7 cellular contexts compared by ENCODE assay signal in genomic region chr1:246959944-246960693, GRCh38. TPM values are rescaled to one million over a fixed set of nuclear protein-coding genes. Genes with fewer than 3 reads are reported as not detected.
DNase-seq lines count a peak whose midpoint lies in the region; ATAC-seq and TF ChIP-seq lines count a peak whose summit lies in the region.

No MANE protein-coding gene starts in this region.

- no TSS peak for BruUV-seq in MCF 10A (replicated peaks; lab: Mats Ljungman, UMichigan)

- H2BK120ac ChIP-seq in neuronal stem cell (ENCODE audit: low read depth, low read length): no peak overlapping the region

- no peak overlapping the region for H3K14ac ChIP-seq in neuronal stem cell (ENCODE audit: low read length)

- peaks cover 0 to 10% of the 10 kb centered on the region in 2 donors for H3K4me1 ChIP-seq in neuronal stem cell (ENCODE audit: control insufficient read depth in 2 of 2, insufficient read depth in 1 of 2, low read depth in 1 of 2, low read length in 2 of 2)

- no peak overlapping the region for H2BK5ac ChIP-seq in neuronal stem cell (ENCODE audit: low read length)

- no peak overlapping the region for H4K91ac ChIP-seq in neuronal stem cell (ENCODE audit: low read depth, low read length, poor library complexity)

- no peak overlapping the region for H2AFZ ChIP-seq in neuronal stem cell (ENCODE audit: low read length)

- peak in 42 of 56 donors; percentile 10 to 65 (median 33) for TF ChIP-seq CTCF in dorsolateral prefrontal cortex (IDR thresholded peaks at IDR 0.05 in 54 of 56, conservative IDR thresholded peaks at IDR 0.05 in 2 of 56; ENCODE audit: low read depth in 1 of 56, partially characterized antibody in 56 of 56)
- TF ChIP-seq CTCF in MCF 10A (IDR thresholded peaks at IDR 0.05; ENCODE audit: unreplicated experiment): no peak

- POLR2A ChIA-PET in MCF 10A (lab: Yijun Ruan, JAX): no interaction called here

- no peak overlapping the region for H3K4me2 ChIP-seq in neuronal stem cell (ENCODE audit: insufficient read depth, low read length, poor library complexity, severe bottlenecking)

- peak overlapping the region; percentile 70 to 73 for H3K4me3 Mint-ChIP-seq in stimulated activated naive B cell treated with anti-CD40 and anti-IgM and Interleukin-4, amounts not matched to agents 10 μg/mL and 1 μg/mL and 100 μg/mL, for 72 hours
- H3K4me3 Mint-ChIP-seq in MCF 10A (ENCODE audit: unreplicated experiment): no peak overlapping the region

- no peak overlapping the region for H3K23ac ChIP-seq in neuronal stem cell (ENCODE audit: low read depth, low read length, poor library complexity)

- DNase-seq in LHCN-M2 (ENCODE audit: low read depth): peak; percentile 19
- no peak for DNase-seq in dorsolateral prefrontal cortex
- no peak for DNase-seq in stimulated activated naive B cell treated with anti-CD40 and anti-IgM and Interleukin-4, amounts not matched to agents 10 μg/mL and 1 μg/mL and 100 μg/mL, for 72 hours
- no peak for DNase-seq in neuronal stem cell (ENCODE audit: low spot score)
- DNase-seq in MCF 10A (ENCODE audit: unreplicated experiment): no peak

- no peak overlapping the region for H3K9ac ChIP-seq in neuronal stem cell (ENCODE audit: low read depth, low read length, poor library complexity)

- CTCF ChIA-PET in MCF 10A (lab: Yijun Ruan, JAX): interaction anchor here (0.6 to 1.5 kb wide), 7 partner anchors 11 to 77 kb away, joined by 3 to 9 read pairs (median 5); no protein-coding TSS in a partner anchor

- H3K27ac Mint-ChIP-seq in stimulated activated naive B cell treated with anti-CD40 and anti-IgM and Interleukin-4, amounts not matched to agents 10 μg/mL and 1 μg/mL and 100 μg/mL, for 72 hours: peak overlapping the region; percentile 93
- no peak overlapping the region for H3K27ac Mint-ChIP-seq in MCF 10A (ENCODE audit: low read depth, unreplicated experiment)

- intact Hi-C loops in dorsolateral prefrontal cortex (cut with DNase I) (no loop called here), MCF 10A (cut with micrococcal nuclease) (no loop called here)

- H2BK15ac ChIP-seq in neuronal stem cell (ENCODE audit: low read length): no peak overlapping the region

- no peak overlapping the region for H3K4me3 ChIP-seq in dorsolateral prefrontal cortex
- no peak overlapping the region for H3K4me3 ChIP-seq in neuronal stem cell (ENCODE audit: low read length in 2 of 2)

- H3K4ac ChIP-seq in neuronal stem cell (ENCODE audit: low read length): no peak overlapping the region

- no peaks in the 10 kb centered on the region for H3K27me3 ChIP-seq in dorsolateral prefrontal cortex
- no peaks in the 10 kb centered on the region for H3K27me3 ChIP-seq in neuronal stem cell (ENCODE audit: control insufficient read depth in 3 of 3, insufficient read depth in 3 of 3, low read depth in 1 of 3, low read length in 3 of 3)

- peaks cover 28 to 41% of the 10 kb centered on the region in 2 donors for H3K4me1 Mint-ChIP-seq in stimulated activated naive B cell treated with anti-CD40 and anti-IgM and Interleukin-4, amounts not matched to agents 10 μg/mL and 1 μg/mL and 100 μg/mL, for 72 hours
- H3K4me1 Mint-ChIP-seq in MCF 10A (ENCODE audit: insufficient read depth, unreplicated experiment): no peaks in the 10 kb centered on the region

- no peak overlapping the region for H3K18ac ChIP-seq in neuronal stem cell (ENCODE audit: low read length)

- no peaks in the 10 kb centered on the region for H3K79me1 ChIP-seq in neuronal stem cell (ENCODE audit: low read depth, low read length)

- no peak overlapping the region for H4K8ac ChIP-seq in neuronal stem cell (ENCODE audit: low read depth, low read length)

- ATAC-seq in GM19467 (IDR thresholded peaks at IDR 0.05; ENCODE audit: unreplicated experiment) (peak; percentile 45), GM18519 (IDR thresholded peaks at IDR 0.05; ENCODE audit: low FRiP score, unreplicated experiment) (no peak)
- peak; percentile 74 to 84 for ATAC-seq in stimulated activated naive B cell treated with anti-CD40 and anti-IgM and Interleukin-4, amounts not matched to agents 10 μg/mL and 1 μg/mL and 100 μg/mL, for 72 hours (replicated peaks)

- peaks cover 5 to 37% of the 10 kb centered on the region in 2 donors for H3K9me3 ChIP-seq in neuronal stem cell (replicated peaks in 1 of 2; ENCODE audit: control insufficient read depth in 2 of 2, insufficient read depth in 1 of 2, low read depth in 1 of 2, low read length in 2 of 2)

- H2AK5ac ChIP-seq in neuronal stem cell (ENCODE audit: low read depth, low read length): no peak overlapping the region

- peaks cover 4 to 7% of the 10 kb centered on the region in 2 donors for H3K9me3 Mint-ChIP-seq in stimulated activated naive B cell treated with anti-CD40 and anti-IgM and Interleukin-4, amounts not matched to agents 10 μg/mL and 1 μg/mL and 100 μg/mL, for 72 hours
- peaks cover 6% of the 10 kb centered on the region for H3K9me3 Mint-ChIP-seq in MCF 10A (ENCODE audit: unreplicated experiment)

- peaks cover 16 to 76% of the 10 kb centered on the region in 2 donors for H3K36me3 ChIP-seq in neuronal stem cell (replicated peaks in 1 of 2; ENCODE audit: control insufficient read depth in 2 of 2, insufficient read depth in 2 of 2, low read length in 2 of 2)

- H3K36me3 Mint-ChIP-seq in stimulated activated naive B cell treated with anti-CD40 and anti-IgM and Interleukin-4, amounts not matched to agents 10 μg/mL and 1 μg/mL and 100 μg/mL, for 72 hours: peaks cover 7 to 13% of the 10 kb centered on the region in 2 donors
- peaks cover 6% of the 10 kb centered on the region for H3K36me3 Mint-ChIP-seq in MCF 10A (ENCODE audit: insufficient read depth, unreplicated experiment)

- H3K27me3 Mint-ChIP-seq in stimulated activated naive B cell treated with anti-CD40 and anti-IgM and Interleukin-4, amounts not matched to agents 10 μg/mL and 1 μg/mL and 100 μg/mL, for 72 hours: no peaks in the 10 kb centered on the region
- no peaks in the 10 kb centered on the region for H3K27me3 Mint-ChIP-seq in MCF 10A (ENCODE audit: insufficient read depth, unreplicated experiment)

- WGBS in neuronal stem cell (ENCODE audit: extremely low coverage in 2 of 2, insufficient read length in 2 of 2, insufficient replicate concordance in 1 of 2), 2 donors: no CpG with 5 or more reads among the region's 1 CpG

- H2BK12ac ChIP-seq in neuronal stem cell (ENCODE audit: low read length): no peak overlapping the region

- H3K27ac ChIP-seq in dorsolateral prefrontal cortex: peak overlapping the region in 6 of 59 donors; percentile 1 to 56 (median 8)
- no peak overlapping the region for H3K27ac ChIP-seq in neuronal stem cell (replicated peaks; ENCODE audit: low read length)

RNA-seq across cellular contexts. Expression of gene AHCTF1, which starts 28.4 kb away (rescaled TPM):
- 41.2 and 42.8 TPM in 2 replicates for total RNA-seq in LHCN-M2 (2014; rRNA removed)
- 6.1 TPM for polyA plus RNA-seq in LHCN-M2 (2012)
- 10 to 100 TPM; 28.7 to 55.3 (median 41.8) TPM for total RNA-seq in dorsolateral prefrontal cortex
- polyA plus RNA-seq in neuronal stem cell (2013, experiment 1 of 2): 22.2 TPM
- polyA plus RNA-seq in neuronal stem cell (2013, experiment 2 of 2): 22.1 TPM
- 79.5 and 112 TPM in 2 replicates for total RNA-seq in MCF 10A (2022)

RNA-seq across cellular contexts. Expression of gene ZNF695, which starts 47.7 kb away (rescaled TPM):
- total RNA-seq in LHCN-M2 (2014; rRNA removed): 4.1 and 5.8 TPM in 2 replicates
- polyA plus RNA-seq in LHCN-M2 (2012): 5.6 TPM
- 1 to 10 TPM in 65 of 120 experiments, under 1 TPM in 54, not detected in 1; 0.18 to 3.2 (median 1.1) TPM for total RNA-seq in dorsolateral prefrontal cortex
- polyA plus RNA-seq in neuronal stem cell (2013, experiment 1 of 2): 9.4 TPM
- 10.3 TPM for polyA plus RNA-seq in neuronal stem cell (2013, experiment 2 of 2)
- total RNA-seq in MCF 10A (2022): 8.7 and 13.8 TPM in 2 replicates
